8 cellular contexts compared by ENCODE assay signal in genomic region chr19:8209965-8210659, GRCh38. TPM values are rescaled to one million over a fixed set of nuclear protein-coding genes. Genes with fewer than 3 reads are reported as not detected.
DNase-seq lines count a peak whose midpoint lies in the region; ATAC-seq lines count a peak whose summit lies in the region.

No MANE protein-coding gene starts in this region.

- DNase-seq in DMS79 treated with DMSO at 0.1 percent for 48 hours (lab: John Stamatoyannopoulos, UW): peak; percentile 57
- peak in 21 of 61 donors; percentile 13 to 68 (median 45) for DNase-seq in caudate nucleus (lab: John Stamatoyannopoulos, UW)
- no peak for DNase-seq in NCI-H1436 treated with DMSO at 0.1 percent for 48 hours (lab: John Stamatoyannopoulos, UW)
- no peak for DNase-seq in NCI-H2029 (lab: John Stamatoyannopoulos, UW)
- DNase-seq in A172 (ENCODE audit: low spot score): no peak

- peaks cover 18% of the 10 kb centered on the region for H3K4me1 ChIP-seq in HUES48 (ENCODE audit: control insufficient read depth, insufficient read depth, low read length)
- H3K4me1 ChIP-seq in mucosa of rectum (ENCODE audit: control insufficient read depth in 2 of 2, insufficient read depth in 2 of 2, low read length in 2 of 2): peaks cover 0 to 2% of the 10 kb centered on the region in 2 donors

- H3K36me3 ChIP-seq in HUES48 (ENCODE audit: control insufficient read depth, insufficient read depth, low read length) (peaks cover 7% of the 10 kb centered on the region), mucosa of rectum (ENCODE audit: control insufficient read depth in 2 of 2, insufficient read depth in 2 of 2, low read length in 2 of 2) (no peaks in the 10 kb centered on the region)

- no peak for ATAC-seq in GM18511 (IDR thresholded peaks at IDR 0.05; ENCODE audit: unreplicated experiment)

- H3K9me3 ChIP-seq in HUES48 (ENCODE audit: control insufficient read depth, insufficient read depth, low read length): no peaks in the 10 kb centered on the region
- no peaks in the 10 kb centered on the region for H3K9me3 ChIP-seq in mucosa of rectum (ENCODE audit: control insufficient read depth in 2 of 2, low read length in 2 of 2)

- H3K9ac ChIP-seq in HUES48 (ENCODE audit: low read depth, low read length) (peak overlapping the region; percentile 76), mucosa of rectum (ENCODE audit: low read depth in 1 of 2, low read length in 2 of 2) (peak overlapping the region; percentile 68 to 73)

- H3K27ac ChIP-seq in HUES48 (ENCODE audit: low read depth, low read length) (peak overlapping the region; percentile 63), caudate nucleus (ENCODE audit: low read depth, low read length) (peak overlapping the region; percentile 94), mucosa of rectum (ENCODE audit: low read depth in 2 of 2, low read length in 2 of 2) (peak overlapping the region; percentile 56 to 63)

- H3K27me3 ChIP-seq in HUES48 (ENCODE audit: control insufficient read depth, insufficient read depth, low read length): no peaks in the 10 kb centered on the region
- H3K27me3 ChIP-seq in mucosa of rectum (ENCODE audit: control insufficient read depth in 2 of 2, insufficient read depth in 2 of 2, low read length in 2 of 2): no peaks in the 10 kb centered on the region

- peak overlapping the region; percentile 87 for H3K4me3 ChIP-seq in HUES48 (ENCODE audit: low read depth, low read length)
- peak overlapping the region; percentile 65 for H3K4me3 ChIP-seq in mucosa of rectum (ENCODE audit: low read length in 2 of 2)

RNA-seq across cellular contexts. Expression of gene CERS4, which starts 0.9 kb away (rescaled TPM):
- 18.3 and 19.7 TPM in 2 replicates for total RNA-seq in A172 (2014; rRNA removed; shearing (Covaris generic))
